ENCODE assay signal across 40 cellular contexts in genomic region chr4:103044183-103044582, GRCh38. TPM values are rescaled to one million over a fixed set of nuclear protein-coding genes. Genes with fewer than 3 reads are reported as not detected.
"Had no signal": no experiment of that assay in that cellular context is flagged by ENCODE, and none has a peak within 500 bp of the region (broad histone marks: within the 10 kb centered on the region; RNA-seq: fewer than 3 reads in every experiment).

No MANE protein-coding gene starts in this region.

- H3K9me3 ChIP-seq: ascending aorta, body of pancreas, breast epithelium had no signal

- H3K27me3 Mint-ChIP-seq: activated naive CD4-positive, alpha-beta T cell treated with anti-CD3 and anti-CD28 coated beads, Interleukin-2, amount 10 ng/mL, durations not matched to agents 7 days and 5 days; activated naive CD4-positive, alpha-beta T cell treated with anti-CD3 and anti-CD28 coated beads, Interleukin-2, amount 50 U/mL, for 24 hours; activated naive CD8-positive, alpha-beta T cell; activated naive CD8-positive, alpha-beta T cell treated with anti-CD3 and anti-CD28 coated beads for 36 hours; activated naive CD8-positive, alpha-beta T cell treated with anti-CD3 and anti-CD28 coated beads, Interleukin-2, amount 10 ng/mL, durations not matched to agents 7 days and 5 days; activated naive CD8-positive, alpha-beta T cell treated with anti-CD3 and anti-CD28 coated beads, Interleukin-2, amount 50 U/mL, for 24 hours; activated T-cell treated with anti-CD3 and anti-CD28 coated beads, Interleukin-2, amount 50 U/mL, for 24 hours; activated T-helper 17 cell treated with anti-CD3 and anti-CD28 coated beads, Interleukin-2, amount 50 U/mL, for 72 hours; brain; central memory CD8-positive, alpha-beta T cell had no signal

- H3K27ac Mint-ChIP-seq: activated naive CD4-positive, alpha-beta T cell treated with anti-CD3 and anti-CD28 coated beads for 36 hours; activated naive CD4-positive, alpha-beta T cell treated with anti-CD3 and anti-CD28 coated beads, Interleukin-2, amount 10 ng/mL, durations not matched to agents 7 days and 5 days; activated naive CD4-positive, alpha-beta T cell treated with anti-CD3 and anti-CD28 coated beads, Interleukin-2, amount 50 U/mL, for 24 hours; activated naive CD4-positive, alpha-beta T cell treated with anti-CD3 and anti-CD28 coated beads, Interleukin-2, amount 50 U/mL, for 72 hours; activated naive CD8-positive, alpha-beta T cell; activated naive CD8-positive, alpha-beta T cell treated with anti-CD3 and anti-CD28 coated beads for 36 hours; activated naive CD8-positive, alpha-beta T cell treated with anti-CD3 and anti-CD28 coated beads, Interleukin-2, amount 10 ng/mL, durations not matched to agents 7 days and 5 days; activated naive CD8-positive, alpha-beta T cell treated with anti-CD3 and anti-CD28 coated beads, Interleukin-2, amount 50 U/mL, for 24 hours; activated T-cell treated with anti-CD3 and anti-CD28 coated beads, Interleukin-2, amount 50 U/mL, for 24 hours; activated T-cell treated with anti-CD3 and anti-CD28 coated beads, Interleukin-2, amount 50 U/mL, for 72 hours; activated T-helper 1 cell treated with anti-CD3 and anti-CD28 coated beads, Interleukin-12 subunit alpha, Interleukin-12 subunit beta, Interleukin-2, Interleukin-4 antibody, amounts not matched to agents 30 ng/mL and 10 ng/mL and 1 ng/mL, durations not matched to agents 14 hours and 24 hours and 36 hours; activated T-helper 17 cell treated with anti-CD3 and anti-CD28 coated beads, Interleukin-2, amount 50 U/mL, for 72 hours; activated T-helper 2 cell treated with anti-CD3 and anti-CD28 coated beads, Interferon-gamma antibody, Interleukin-2, Interleukin-4, amounts not matched to agents 10 μg/mL and 5 μg/mL and 100 μg/mL, durations not matched to agents 14 hours and 24 hours and 36 hours; brain had no signal

- DNase-seq: activated effector memory CD4-positive, alpha-beta T cell treated with anti-CD3 and anti-CD28 coated beads, Interleukin-2, amount 50 U/mL, for 16 hours; activated effector memory CD4-positive, alpha-beta T cell treated with Interleukin-2 at 50 U/mL for 16 hours; activated gamma-delta T cell; activated gamma-delta T cell treated with Interleukin-2 at 50 U/mL for 16 hours; activated naive CD4-positive, alpha-beta T cell; activated naive CD4-positive, alpha-beta T cell treated with anti-CD3 and anti-CD28 coated beads for 36 hours; activated naive CD4-positive, alpha-beta T cell treated with anti-CD3 and anti-CD28 coated beads, Interleukin-2, amount 10 ng/mL, durations not matched to agents 7 days and 5 days; activated naive CD4-positive, alpha-beta T cell treated with anti-CD3 and anti-CD28 coated beads, Interleukin-2, amount 50 U/mL, for 16 hours; activated naive CD4-positive, alpha-beta T cell treated with Interleukin-2 at 50 U/mL for 16 hours; activated naive CD8-positive, alpha-beta T cell treated with anti-CD3 and anti-CD28 coated beads for 36 hours; activated naive CD8-positive, alpha-beta T cell treated with anti-CD3 and anti-CD28 coated beads, Interleukin-2, amount 10 ng/mL, durations not matched to agents 7 days and 5 days; activated naive CD8-positive, alpha-beta T cell treated with anti-CD3 and anti-CD28 coated beads, Interleukin-2, amount 50 U/mL, for 24 hours; activated T-cell treated with anti-CD3 and anti-CD28 coated beads, Interleukin-2, amount 50 U/mL, for 1 hour; activated T-cell treated with anti-CD3 and anti-CD28 coated beads, Interleukin-2, amount 50 U/mL, for 24 hours; activated T-cell treated with anti-CD3 and anti-CD28 coated beads, Interleukin-2, amount 50 U/mL, for 4 hours; activated T-cell treated with anti-CD3 and anti-CD28 coated beads, Interleukin-2, amount 50 U/mL, for 48 hours; activated T-cell treated with anti-CD3 and anti-CD28 coated beads, Interleukin-2, amount 50 U/mL, for 72 hours; adrenal gland; amniotic stem cell; amygdala; anterior cingulate cortex; aorta; body of pancreas; brain microvascular endothelial cell; caudate nucleus; central memory CD4-positive, alpha-beta T cell; cerebellar nuclear complex had no signal

- H3K36me3 ChIP-seq: adrenal gland, breast epithelium, cardiac muscle cell had no signal

- H3K4me3 ChIP-seq: adrenal gland, ascending aorta, body of pancreas, breast epithelium, cardiac muscle cell had no signal

- FAIRE-seq: astrocyte, bronchial epithelial cell had no signal

- ATAC-seq: activated naive CD4-positive, alpha-beta T cell treated with anti-CD3 and anti-CD28 coated beads, Interleukin-2, amount 50 U/mL, for 72 hours; activated naive CD8-positive, alpha-beta T cell treated with anti-CD3 and anti-CD28 coated beads, Interleukin-2, amount 50 U/mL, for 24 hours; activated T-cell treated with anti-CD3 and anti-CD28 coated beads, Interleukin-2, amount 50 U/mL, for 4 hours; activated T-cell treated with anti-CD3 and anti-CD28 coated beads, Interleukin-2, amount 50 U/mL, for 72 hours; activated T-helper 17 cell treated with anti-CD3 and anti-CD28 coated beads, Interleukin-2, amount 50 U/mL, for 72 hours; body of pancreas had no signal

- H3K4me1 ChIP-seq: adrenal gland, ascending aorta, body of pancreas, breast epithelium had no signal

- H3K4me1 Mint-ChIP-seq: activated T-helper 17 cell treated with anti-CD3 and anti-CD28 coated beads, Interleukin-2, amount 50 U/mL, for 72 hours; brain; central memory CD8-positive, alpha-beta T cell had no signal

- H3K27me3 ChIP-seq: adrenal gland, ascending aorta, body of pancreas, brain microvascular endothelial cell, breast epithelium, cardiac muscle cell had no signal

- H3K9me3 Mint-ChIP-seq: activated naive CD4-positive, alpha-beta T cell treated with anti-CD3 and anti-CD28 coated beads for 36 hours; activated naive CD4-positive, alpha-beta T cell treated with anti-CD3 and anti-CD28 coated beads, Interleukin-2, amount 50 U/mL, for 24 hours; activated naive CD4-positive, alpha-beta T cell treated with anti-CD3 and anti-CD28 coated beads, Interleukin-2, amount 50 U/mL, for 72 hours; activated naive CD8-positive, alpha-beta T cell treated with anti-CD3 and anti-CD28 coated beads for 36 hours; activated naive CD8-positive, alpha-beta T cell treated with anti-CD3 and anti-CD28 coated beads, Interleukin-2, amount 10 ng/mL, durations not matched to agents 7 days and 5 days; activated naive CD8-positive, alpha-beta T cell treated with anti-CD3 and anti-CD28 coated beads, Interleukin-2, amount 50 U/mL, for 24 hours; activated T-cell treated with anti-CD3 and anti-CD28 coated beads, Interleukin-2, amount 50 U/mL, for 24 hours; activated T-cell treated with anti-CD3 and anti-CD28 coated beads, Interleukin-2, amount 50 U/mL, for 4 hours; activated T-cell treated with anti-CD3 and anti-CD28 coated beads, Interleukin-2, amount 50 U/mL, for 72 hours; activated T-helper 1 cell treated with anti-CD3 and anti-CD28 coated beads, Interleukin-12 subunit alpha, Interleukin-12 subunit beta, Interleukin-2, Interleukin-4 antibody, amounts not matched to agents 30 ng/mL and 10 ng/mL and 1 ng/mL, durations not matched to agents 14 hours and 24 hours and 36 hours; activated T-helper 17 cell treated with anti-CD3 and anti-CD28 coated beads, Interleukin-2, amount 50 U/mL, for 72 hours; activated T-helper 2 cell treated with anti-CD3 and anti-CD28 coated beads, Interferon-gamma antibody, Interleukin-2, Interleukin-4, amounts not matched to agents 10 μg/mL and 5 μg/mL and 100 μg/mL, durations not matched to agents 14 hours and 24 hours and 36 hours; brain; central memory CD8-positive, alpha-beta T cell had no signal

- H3K27ac ChIP-seq: adrenal gland, ascending aorta, body of pancreas, brain microvascular endothelial cell, breast epithelium, cardiac muscle cell had no signal

- H3K4me3 Mint-ChIP-seq: activated naive CD4-positive, alpha-beta T cell treated with anti-CD3 and anti-CD28 coated beads for 36 hours; activated naive CD4-positive, alpha-beta T cell treated with anti-CD3 and anti-CD28 coated beads, Interleukin-2, amount 10 ng/mL, durations not matched to agents 7 days and 5 days; activated naive CD4-positive, alpha-beta T cell treated with anti-CD3 and anti-CD28 coated beads, Interleukin-2, amount 50 U/mL, for 24 hours; activated naive CD8-positive, alpha-beta T cell; activated naive CD8-positive, alpha-beta T cell treated with anti-CD3 and anti-CD28 coated beads for 36 hours; activated naive CD8-positive, alpha-beta T cell treated with anti-CD3 and anti-CD28 coated beads, Interleukin-2, amount 10 ng/mL, durations not matched to agents 7 days and 5 days; activated naive CD8-positive, alpha-beta T cell treated with anti-CD3 and anti-CD28 coated beads, Interleukin-2, amount 50 U/mL, for 24 hours; activated T-cell treated with anti-CD3 and anti-CD28 coated beads, Interleukin-2, amount 50 U/mL, for 24 hours; activated T-cell treated with anti-CD3 and anti-CD28 coated beads, Interleukin-2, amount 50 U/mL, for 4 hours; activated T-cell treated with anti-CD3 and anti-CD28 coated beads, Interleukin-2, amount 50 U/mL, for 72 hours; activated T-helper 1 cell treated with anti-CD3 and anti-CD28 coated beads, Interleukin-12 subunit alpha, Interleukin-12 subunit beta, Interleukin-2, Interleukin-4 antibody, amounts not matched to agents 30 ng/mL and 10 ng/mL and 1 ng/mL, durations not matched to agents 14 hours and 24 hours and 36 hours; activated T-helper 17 cell treated with anti-CD3 and anti-CD28 coated beads, Interleukin-2, amount 50 U/mL, for 72 hours; brain; central memory CD8-positive, alpha-beta T cell had no signal

RNA-seq across cellular contexts. Expression of gene SLC9B1, which starts 24.7 kb away (rescaled TPM):
- total RNA-seq: ascending aorta, body of pancreas had no signal
- polyA plus RNA-seq: cardiac muscle cell had no signal
